ENCODE assay signal across 9 cellular contexts in genomic region chr11:128476729-128477128, GRCh38.
A peak's percentile ranks its signal among the peaks of the same experiment; 100 is the strongest.
DNase-seq lines count a peak whose midpoint lies in the region; ATAC-seq and TF ChIP-seq lines count a peak whose summit lies in the region.
"Had no signal": no experiment of that assay in that cellular context is flagged by ENCODE, and none has a peak within 500 bp of the region (broad histone marks: within the 10 kb centered on the region; RNA-seq: fewer than 3 reads in every experiment).

No MANE protein-coding gene starts in this region.

- POLR2A ChIA-PET in WTC11 (lab: Charles Lee): no interaction called here

- H3K9me3 Mint-ChIP-seq in mesothelial cell of epicardium (no peaks in the 10 kb centered on the region), WTC11 (no peaks in the 10 kb centered on the region)

- peaks cover 83% of the 10 kb centered on the region for H3K4me1 Mint-ChIP-seq in mesothelial cell of epicardium
- peaks cover 6% of the 10 kb centered on the region; the same call in 1 of the 2 replicates for H3K4me1 Mint-ChIP-seq in WTC11

- CTCF ChIA-PET in WTC11 (lab: Charles Lee): interaction anchor here (1.5 kb wide), 1 partner anchor 155 kb away, joined by 6 read pairs; no protein-coding TSS in a partner anchor

- H3K27me3 Mint-ChIP-seq in mesothelial cell of epicardium (ENCODE audit: low read depth) (no peaks in the 10 kb centered on the region), WTC11 (ENCODE audit: low read depth) (no peaks in the 10 kb centered on the region)

- DNase-seq in A172 (ENCODE audit: low spot score): peak; percentile 59
- peak; percentile 26 for DNase-seq in SKM-1 (lab: John Stamatoyannopoulos, UW; ENCODE audit: unreplicated experiment)
- peak; percentile 61 for DNase-seq in activated gamma-delta T cell treated with anti-CD3 and anti-CD28 coated beads, Interleukin-2, amount 50 U/mL, for 16 hours (ENCODE audit: low read depth)
- DNase-seq in mesothelial cell of epicardium (ENCODE audit: low spot score in 2 of 2, unreplicated experiment in 2 of 2): no peak
- DNase-seq in NCI-H1105 (lab: John Stamatoyannopoulos, UW): no peak
- no peak for DNase-seq in AG20443 (ENCODE audit: low spot score)
- no peak for DNase-seq in dermis blood vessel endothelial cell
- DNase-seq in WTC11 (ENCODE audit: low spot score): no peak
- DNase-seq: NCI-H1048 had no signal

- ATAC-seq in WTC11: no peak

- no peak overlapping the region for H3K4me3 Mint-ChIP-seq in mesothelial cell of epicardium
- H3K4me3 Mint-ChIP-seq in WTC11: no peak overlapping the region

- TF ChIP-seq CTCF in mesothelial cell of epicardium (IDR thresholded peaks at IDR 0.05; ENCODE audit: unreplicated experiment): no peak
- TF ChIP-seq CTCF in WTC11 (IDR thresholded peaks at IDR 0.05): no peak

- H3K27ac Mint-ChIP-seq in mesothelial cell of epicardium (peak overlapping the region; percentile 96), WTC11 (no peak overlapping the region)

- peaks cover 21% of the 10 kb centered on the region for H3K36me3 Mint-ChIP-seq in mesothelial cell of epicardium
- H3K36me3 Mint-ChIP-seq in WTC11: peaks cover 17% of the 10 kb centered on the region

TF ChIP-seq in WTC11, 78 proteins besides CTCF, POLR2A, EP300 and RAD21:
- TF ChIP-seq E2F5 (CRISPR knock-in tag; IDR thresholded peaks at IDR 0.05) (no peak), FOXJ3 (CRISPR knock-in tag; IDR thresholded peaks at IDR 0.05; ENCODE audit: borderline replicate concordance) (no peak), NFYB (CRISPR knock-in tag; conservative IDR thresholded peaks at IDR 0.05; ENCODE audit: low read depth) (no peak), SP1 (CRISPR knock-in tag; conservative IDR thresholded peaks at IDR 0.05) (no peak), HMGA2 (CRISPR knock-in tag; IDR thresholded peaks at IDR 0.05) (no peak), CREB1 (CRISPR knock-in tag; IDR thresholded peaks at IDR 0.05) (no peak), ZNF512 (CRISPR knock-in tag; IDR thresholded peaks at IDR 0.05; ENCODE audit: borderline replicate concordance) (no peak), ESRRA (CRISPR knock-in tag; IDR thresholded peaks at IDR 0.05; ENCODE audit: borderline replicate concordance) (no peak), ZNF425 (CRISPR knock-in tag; conservative IDR thresholded peaks at IDR 0.05) (no peak), ZNF232 (CRISPR knock-in tag; IDR thresholded peaks at IDR 0.05) (no peak), ATF3 (CRISPR knock-in tag; conservative IDR thresholded peaks at IDR 0.05) (no peak), E2F1 (CRISPR knock-in tag; IDR thresholded peaks at IDR 0.05) (no peak), FOXP4 (CRISPR knock-in tag; IDR thresholded peaks at IDR 0.05) (no peak), JAZF1 (CRISPR knock-in tag; IDR thresholded peaks at IDR 0.05) (no peak), FOXP1 (CRISPR knock-in tag; IDR thresholded peaks at IDR 0.05; ENCODE audit: borderline replicate concordance) (no peak), GTF2I (CRISPR knock-in tag; conservative IDR thresholded peaks at IDR 0.05) (no peak), ZNF281 (CRISPR knock-in tag; IDR thresholded peaks at IDR 0.05) (no peak), ETV6 (CRISPR knock-in tag; IDR thresholded peaks at IDR 0.05) (no peak), ELF4 (CRISPR knock-in tag; IDR thresholded peaks at IDR 0.05; ENCODE audit: low read depth) (no peak)

Comparison
In these comparisons a context has a peak if more than half of its experiments do, and no peak if none do; other contexts are left out.
1. DNase-seq: peak in A172 (single experiment), SKM-1 (single experiment) and activated gamma-delta T cell treated with anti-CD3 and anti-CD28 coated beads, Interleukin-2, amount 50 U/mL, for 16 hours (single experiment); none in mesothelial cell of epicardium (0 of 2), NCI-H1105 (single experiment), AG20443 (single experiment), dermis blood vessel endothelial cell (single experiment) and WTC11 (single experiment).